ENCODE assay signal across 1 cellular context in genomic region chr5:91332267-91333044, GRCh38.
TF ChIP-seq lines count a peak whose summit lies in the region.

No MANE protein-coding gene starts in this region.

TF ChIP-seq in GM12878, 131 proteins besides CTCF, POLR2A, EP300 and RAD21 (continued from another document):
- TF ChIP-seq BCL3 (IDR thresholded peaks at IDR 0.05; ENCODE audit: borderline replicate concordance, insufficient read depth, low read depth, low read length, poor library complexity, severe bottlenecking): no peak
- TF ChIP-seq, protein P1, sequence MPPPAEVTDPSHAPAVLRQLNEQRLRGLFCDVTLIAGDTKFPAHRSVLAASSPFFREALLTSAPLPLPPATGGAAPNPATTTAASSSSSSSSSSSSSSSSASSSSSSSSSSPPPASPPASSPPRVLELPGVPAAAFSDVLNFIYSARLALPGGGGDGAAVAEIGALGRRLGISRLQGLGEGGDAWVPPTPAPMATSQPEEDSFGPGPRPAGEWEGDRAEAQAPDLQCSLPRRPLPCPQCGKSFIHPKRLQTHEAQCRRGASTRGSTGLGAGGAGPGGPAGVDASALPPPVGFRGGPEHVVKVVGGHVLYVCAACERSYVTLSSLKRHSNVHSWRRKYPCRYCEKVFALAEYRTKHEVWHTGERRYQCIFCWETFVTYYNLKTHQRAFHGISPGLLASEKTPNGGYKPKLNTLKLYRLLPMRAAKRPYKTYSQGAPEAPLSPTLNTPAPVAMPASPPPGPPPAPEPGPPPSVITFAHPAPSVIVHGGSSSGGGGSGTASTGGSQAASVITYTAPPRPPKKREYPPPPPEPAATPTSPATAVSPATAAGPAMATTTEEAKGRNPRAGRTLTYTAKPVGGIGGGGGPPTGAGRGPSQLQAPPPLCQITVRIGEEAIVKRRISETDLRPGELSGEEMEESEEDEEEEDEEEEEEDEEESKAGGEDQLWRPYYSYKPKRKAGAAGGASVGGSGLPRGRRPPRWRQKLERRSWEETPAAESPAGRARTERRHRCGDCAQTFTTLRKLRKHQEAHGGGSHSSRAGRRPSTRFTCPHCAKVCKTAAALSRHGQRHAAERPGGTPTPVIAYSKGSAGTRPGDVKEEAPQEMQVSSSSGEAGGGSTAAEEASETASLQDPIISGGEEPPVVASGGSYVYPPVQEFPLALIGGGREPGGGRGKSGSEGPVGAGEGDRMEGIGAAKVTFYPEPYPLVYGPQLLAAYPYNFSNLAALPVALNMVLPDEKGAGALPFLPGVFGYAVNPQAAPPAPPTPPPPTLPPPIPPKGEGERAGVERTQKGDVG (CRISPR knock-in tag; IDR thresholded peaks at IDR 0.05): no peak
- TF ChIP-seq REST (IDR thresholded peaks at IDR 0.05; ENCODE audit: low read depth, low read length): no peak
- TF ChIP-seq, protein P2, sequence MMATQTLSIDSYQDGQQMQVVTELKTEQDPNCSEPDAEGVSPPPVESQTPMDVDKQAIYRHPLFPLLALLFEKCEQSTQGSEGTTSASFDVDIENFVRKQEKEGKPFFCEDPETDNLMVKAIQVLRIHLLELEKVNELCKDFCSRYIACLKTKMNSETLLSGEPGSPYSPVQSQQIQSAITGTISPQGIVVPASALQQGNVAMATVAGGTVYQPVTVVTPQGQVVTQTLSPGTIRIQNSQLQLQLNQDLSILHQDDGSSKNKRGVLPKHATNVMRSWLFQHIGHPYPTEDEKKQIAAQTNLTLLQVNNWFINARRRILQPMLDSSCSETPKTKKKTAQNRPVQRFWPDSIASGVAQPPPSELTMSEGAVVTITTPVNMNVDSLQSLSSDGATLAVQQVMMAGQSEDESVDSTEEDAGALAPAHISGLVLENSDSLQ (IDR thresholded peaks at IDR 0.05): peak; percentile 82
- TF ChIP-seq RAD51 (IDR thresholded peaks at IDR 0.05): peak; percentile 80
- 0 out of 2 replicates have a peak, but pooled peaks have one; percentile 14 for TF ChIP-seq RUNX3 (IDR thresholded peaks at IDR 0.05; ENCODE audit: low read length)
